17 cellular contexts compared by ENCODE assay signal in genomic region chr3:101836160-101836559, GRCh38. TPM values are rescaled to one million over a fixed set of nuclear protein-coding genes. Genes with fewer than 3 reads are reported as not detected.
DNase-seq lines count a peak whose midpoint lies in the region; ATAC-seq, FAIRE-seq and TF ChIP-seq lines count a peak whose summit lies in the region.
"Had no signal": no experiment of that assay in that cellular context is flagged by ENCODE, and none has a peak within 500 bp of the region (broad histone marks: within the 10 kb centered on the region; RNA-seq: fewer than 3 reads in every experiment).

No MANE protein-coding gene starts in this region.

- no peaks in the 10 kb centered on the region for H3K9me3 Mint-ChIP-seq in activated T-cell treated with anti-CD3 and anti-CD28 coated beads, Interleukin-2, amount 50 U/mL, for 72 hours
- H3K9me3 Mint-ChIP-seq in naive B cell (peaks cover 0 to 2% (median 0%) of the 10 kb centered on the region in 7 donors), nephron progenitor cell (no peaks in the 10 kb centered on the region)
- H3K9me3 Mint-ChIP-seq: CD8-positive, alpha-beta T cell had no signal

- peaks cover 80% of the 10 kb centered on the region for H3K4me1 Mint-ChIP-seq in activated T-cell treated with anti-CD3 and anti-CD28 coated beads, Interleukin-2, amount 50 U/mL, for 72 hours (ENCODE audit: low read depth)
- peaks cover 35% of the 10 kb centered on the region for H3K4me1 Mint-ChIP-seq in T-helper 17 cell
- peaks cover 73 to 83% (median 81%) of the 10 kb centered on the region in 3 donors for H3K4me1 Mint-ChIP-seq in naive B cell
- H3K4me1 Mint-ChIP-seq in nephron progenitor cell, result no peaks in the 10 kb centered on the region

- no peaks in the 10 kb centered on the region for H3K27me3 Mint-ChIP-seq in activated T-cell treated with anti-CD3 and anti-CD28 coated beads, Interleukin-2, amount 50 U/mL, for 72 hours (ENCODE audit: low read depth)
- no peaks in the 10 kb centered on the region for H3K27me3 Mint-ChIP-seq in T-helper 17 cell
- no peaks in the 10 kb centered on the region for H3K27me3 Mint-ChIP-seq in naive B cell
- H3K27me3 Mint-ChIP-seq in nephron progenitor cell (ENCODE audit: low read depth, poor library complexity), result no peaks in the 10 kb centered on the region

- DNase-seq in activated T-cell treated with anti-CD3 and anti-CD28 coated beads, Interleukin-2, amount 50 U/mL, for 72 hours, result no peak
- no peak for DNase-seq in activated T-cell treated with anti-CD3 and anti-CD28 coated beads, Interleukin-2, amount 50 U/mL, for 48 hours
- DNase-seq in T-helper 17 cell (no peak), naive B cell (no peak), kidney glomerular epithelial cell (lab: John Stamatoyannopoulos, UW) (no peak), D721Med (ENCODE audit: insufficient read length, low spot score) (no peak), nephron progenitor cell (no peak), DMS79 (lab: John Stamatoyannopoulos, UW) (no peak)
- DNase-seq: BE2C; CD8-positive, alpha-beta T cell; GF-D8; MG63; NCI-H1930; NCI-H2171; NCI-H510A treated with DMSO at 0.1 percent for 48 hours had no signal

- H3K4me3 Mint-ChIP-seq in activated T-cell treated with anti-CD3 and anti-CD28 coated beads, Interleukin-2, amount 50 U/mL, for 72 hours, result no peak overlapping the region
- H3K4me3 Mint-ChIP-seq in T-helper 17 cell (no peak overlapping the region), naive B cell (peak overlapping the region in 1 of 8 donors; percentile 24), nephron progenitor cell (no peak overlapping the region)
- H3K4me3 Mint-ChIP-seq: CD8-positive, alpha-beta T cell had no signal

- H3K36me3 Mint-ChIP-seq in activated T-cell treated with anti-CD3 and anti-CD28 coated beads, Interleukin-2, amount 50 U/mL, for 72 hours (ENCODE audit: insufficient read depth in 2 of 2), result peaks cover 18 to 37% of the 10 kb centered on the region in 2 donors
- peaks cover 2% of the 10 kb centered on the region for H3K36me3 Mint-ChIP-seq in T-helper 17 cell (ENCODE audit: low read depth)
- peaks cover 13 to 18% of the 10 kb centered on the region in 2 donors for H3K36me3 Mint-ChIP-seq in naive B cell
- H3K36me3 Mint-ChIP-seq in nephron progenitor cell (ENCODE audit: low read depth), result no peaks in the 10 kb centered on the region

- peak overlapping the region; percentile 14 for H3K27ac Mint-ChIP-seq in activated T-cell treated with anti-CD3 and anti-CD28 coated beads, Interleukin-2, amount 50 U/mL, for 72 hours
- H3K27ac Mint-ChIP-seq in T-helper 17 cell, result peak overlapping the region; percentile 93
- peak overlapping the region in 4 of 6 donors; percentile 53 to 85 (median 66) for H3K27ac Mint-ChIP-seq in naive B cell
- H3K27ac Mint-ChIP-seq in nephron progenitor cell, result no peak overlapping the region
- H3K27ac Mint-ChIP-seq: CD8-positive, alpha-beta T cell had no signal

- FAIRE-seq in D721Med (lab: Jason Lieb, UNC), result no peak
- FAIRE-seq: HepG2 had no signal

- ATAC-seq in activated T-cell treated with anti-CD3 and anti-CD28 coated beads, Interleukin-2, amount 50 U/mL, for 72 hours (replicated peaks in 1 of 2), result no peak
- ATAC-seq in T-helper 17 cell (no peak), naive B cell (ENCODE audit: low read depth in 2 of 2) (no peak)
- ATAC-seq: CD8-positive, alpha-beta T cell; HepG2; Right ventricle myocardium inferior had no signal

- no peaks in the 10 kb centered on the region for H3K9me3 ChIP-seq in T-helper 17 cell (ENCODE audit: control insufficient read depth, low read length, poor library complexity, severe bottlenecking)
- H3K9me3 ChIP-seq: BE2C, MG63 had no signal

- TF ChIP-seq CTCF in D721Med (IDR thresholded peaks at IDR 0.05; ENCODE audit: insufficient read depth, missing control alignments) (no peak), nephron progenitor cell (IDR thresholded peaks at IDR 0.05) (no peak)

RNA-seq across cellular contexts. Expression of gene NFKBIZ, which starts 13.2 kb away (rescaled TPM):
- 100 to 1,000 TPM; 116 to 208 TPM for total RNA-seq in activated T-cell treated with anti-CD3 and anti-CD28 coated beads, Interleukin-2, amount 50 U/mL, for 72 hours
- total RNA-seq in T-helper 17 cell, result 100 to 1,000 TPM; 682 to 814 TPM
- 10 to 100 TPM in 5 of 6 donors, 1 to 10 TPM in 1; 7.4 to 28.5 (median 21.9) TPM for polyA plus RNA-seq in naive B cell (ENCODE audit: low read depth in 6 of 6)

RNA-seq across cellular contexts. Expression of gene NXPE3, which starts 57.1 kb away (rescaled TPM):
- 10 to 100 TPM; 22.7 to 25.0 TPM for total RNA-seq in activated T-cell treated with anti-CD3 and anti-CD28 coated beads, Interleukin-2, amount 50 U/mL, for 72 hours
- total RNA-seq in T-helper 17 cell, result 10 to 100 TPM; 30.6 to 31.7 TPM
- 10 to 100 TPM; 15.8 to 30.2 (median 21.8) TPM for polyA plus RNA-seq in naive B cell (ENCODE audit: low read depth in 6 of 6)
